10 cellular contexts compared by ENCODE assay signal in genomic region chr14:97120204-97121120, GRCh38.
DNase-seq lines count a peak whose midpoint lies in the region; ATAC-seq, FAIRE-seq and TF ChIP-seq lines count a peak whose summit lies in the region.
"Had no signal": no experiment of that assay in that cellular context is flagged by ENCODE, and none has a peak within 500 bp of the region (broad histone marks: within the 10 kb centered on the region; RNA-seq: fewer than 3 reads in every experiment).

No MANE protein-coding gene starts in this region.

- H3K27ac ChIP-seq in GM12878 (ENCODE audit: control insufficient read depth, insufficient read depth) (no peak overlapping the region), OCI-LY7 (ENCODE audit: low read depth, low read length, poor library complexity, severe bottlenecking) (no peak overlapping the region), body of pancreas (no peak overlapping the region)
- H3K27ac ChIP-seq: psoas muscle had no signal

- H2AFZ ChIP-seq in GM12878 (ENCODE audit: control insufficient read depth, low read depth, low read length) = no peak overlapping the region; the same call in 1 of the 2 replicates
- H2AFZ ChIP-seq in OCI-LY7 (ENCODE audit: low read length) = no peak overlapping the region

- no peaks in the 10 kb centered on the region for H3K36me3 Mint-ChIP-seq in stimulated activated memory B cell treated with anti-CD40 and anti-IgM and Interleukin-4, amounts not matched to agents 10 μg/mL and 1 μg/mL and 100 μg/mL, for 72 hours

- WGBS in GM12878 (ENCODE audit: insufficient coverage, insufficient replicate concordance, low lambda C conversion rate, missing lambda C conversion rate) = 8% methylated on average over 7 of the region's 7 CpGs
- 53 to 66% methylated on average over 6 to 7 of the region's 7 CpGs for WGBS in body of pancreas, 2 donors

- no peak overlapping the region for H3K4me3 Mint-ChIP-seq in stimulated activated memory B cell treated with anti-CD40 and anti-IgM and Interleukin-4, amounts not matched to agents 10 μg/mL and 1 μg/mL and 100 μg/mL, for 72 hours

- peaks cover 23% of the 10 kb centered on the region for H3K27me3 Mint-ChIP-seq in stimulated activated memory B cell treated with anti-CD40 and anti-IgM and Interleukin-4, amounts not matched to agents 10 μg/mL and 1 μg/mL and 100 μg/mL, for 72 hours

- H3K79me2 ChIP-seq in GM12878 (ENCODE audit: control insufficient read depth, insufficient read depth, low read length) = no peaks in the 10 kb centered on the region
- no peaks in the 10 kb centered on the region for H3K79me2 ChIP-seq in OCI-LY7 (ENCODE audit: insufficient read depth, low read depth, low read length)

- intact Hi-C loops in GM12878 (cut with micrococcal nuclease; ENCODE audit: unreplicated experiment) (no loop called here), OCI-LY7 (cut with micrococcal nuclease; ENCODE audit: unreplicated experiment) (no loop called here), body of pancreas (cut with DNase I) (no loop called here)

- POLR2A ChIA-PET in GM12878 (lab: Charles Lee) (no interaction called here), OCI-LY7 (lab: Charles Lee) (interaction anchor here (0.6 kb wide), 1 partner anchor 1362 kb away, joined by 3 read pairs; no protein-coding TSS in a partner anchor)

- H3K4me1 Mint-ChIP-seq in stimulated activated memory B cell treated with anti-CD40 and anti-IgM and Interleukin-4, amounts not matched to agents 10 μg/mL and 1 μg/mL and 100 μg/mL, for 72 hours = peaks cover 12% of the 10 kb centered on the region

- H3K4me3 ChIP-seq in GM12878 = no peak overlapping the region
- H3K4me3 ChIP-seq in OCI-LY7 (ENCODE audit: low read depth, low read length, poor library complexity, severe bottlenecking) = no peak overlapping the region
- H3K4me3 ChIP-seq in body of pancreas = no peak overlapping the region
- H3K4me3 ChIP-seq: psoas muscle had no signal

- H4K20me1 ChIP-seq in GM12878 (ENCODE audit: control insufficient read depth, insufficient read depth) (no peaks in the 10 kb centered on the region), OCI-LY7 (ENCODE audit: insufficient read depth, low read length) (no peaks in the 10 kb centered on the region)

- peak; percentile 32 for DNase-seq in activated CD4-positive, alpha-beta T cell treated with anti-CD3 and anti-CD28 coated beads for 1 hour
- DNase-seq in GM12878 (ENCODE audit: low read depth, low spot score) (peak; percentile 13), OCI-LY7 (ENCODE audit: low spot score) (no peak), DMS53 (lab: John Stamatoyannopoulos, UW) (no peak), body of pancreas (no peak)
- DNase-seq: hypothalamus, psoas muscle had no signal

- H3K4me1 ChIP-seq in GM12878 (ENCODE audit: control insufficient read depth, insufficient read depth, low read length) (no peaks in the 10 kb centered on the region), OCI-LY7 (ENCODE audit: insufficient read depth, low read length, poor library complexity, severe bottlenecking) (no peaks in the 10 kb centered on the region), body of pancreas (no peaks in the 10 kb centered on the region)
- H3K4me1 ChIP-seq: psoas muscle had no signal

- TF ChIP-seq POLR2A in GM12878 (IDR thresholded peaks at IDR 0.05; ENCODE audit: low read depth, low read length) (no peak), body of pancreas (IDR thresholded peaks at IDR 0.05) (no peak)

- H3K36me3 ChIP-seq in GM12878 (ENCODE audit: control insufficient read depth in 2 of 2, insufficient read depth in 2 of 2, low read length in 1 of 2) = no peaks in the 10 kb centered on the region
- H3K36me3 ChIP-seq in OCI-LY7 (ENCODE audit: insufficient read depth, low read length) = no peaks in the 10 kb centered on the region
- no peaks in the 10 kb centered on the region for H3K36me3 ChIP-seq in body of pancreas (replicated peaks in 1 of 2; ENCODE audit: insufficient read depth in 1 of 2, low read depth in 2 of 2)

- RAD21 ChIA-PET in GM12878 (lab: Charles Lee; ENCODE audit: unreplicated experiment) = interaction anchor here (1.0 kb wide), 1 partner anchor 11 kb away, joined by 4 read pairs; no protein-coding TSS in a partner anchor

- TF ChIP-seq CTCF in GM12878 (IDR thresholded peaks at IDR 0.05 in 2 of 3, conservative IDR thresholded peaks at IDR 0.05 in 1 of 3; ENCODE audit: control insufficient read depth in 2 of 3, extremely low read depth in 1 of 3, insufficient read depth in 1 of 3, low read depth in 3 of 3, low read length in 3 of 3) (no peak), OCI-LY7 (conservative IDR thresholded peaks at IDR 0.05; ENCODE audit: low read length) (no peak), body of pancreas (IDR thresholded peaks at IDR 0.05) (no peak)

- no peaks in the 10 kb centered on the region for H3K9me3 Mint-ChIP-seq in stimulated activated memory B cell treated with anti-CD40 and anti-IgM and Interleukin-4, amounts not matched to agents 10 μg/mL and 1 μg/mL and 100 μg/mL, for 72 hours

- H3K27ac Mint-ChIP-seq in stimulated activated memory B cell treated with anti-CD40 and anti-IgM and Interleukin-4, amounts not matched to agents 10 μg/mL and 1 μg/mL and 100 μg/mL, for 72 hours = peak overlapping the region; percentile 22

- TF ChIP-seq RAD21 in GM12878 (IDR thresholded peaks at IDR 0.05; ENCODE audit: insufficient read depth, low read depth, low read length) = no peak

- no peak overlapping the region for H3K9ac ChIP-seq in GM12878 (ENCODE audit: control insufficient read depth, insufficient read depth, low read length)

- ATAC-seq in HG02759 (IDR thresholded peaks at IDR 0.05; ENCODE audit: unreplicated experiment) (peak; percentile 76), GM12878 (peak; percentile 66), GM19467 (IDR thresholded peaks at IDR 0.05; ENCODE audit: unreplicated experiment) (no peak), body of pancreas (no peak)
- ATAC-seq in stimulated activated memory B cell treated with anti-CD40 and anti-IgM and Interleukin-4, amounts not matched to agents 10 μg/mL and 1 μg/mL and 100 μg/mL, for 72 hours = peak; percentile 74
- ATAC-seq: psoas muscle had no signal

- H3K9me2 ChIP-seq in OCI-LY7 (ENCODE audit: insufficient read depth, low read length) = no peaks in the 10 kb centered on the region

- H3K27me3 ChIP-seq in GM12878 (replicated peaks in 1 of 2; ENCODE audit: control insufficient read depth in 2 of 2, insufficient read depth in 2 of 2, low read length in 1 of 2) = no peaks in the 10 kb centered on the region
- H3K27me3 ChIP-seq in body of pancreas = peaks cover 0 to 3% of the 10 kb centered on the region in 2 donors

- in situ Hi-C loops in GM12878 (cut with MboI) = no loop called here

- CTCF ChIA-PET in GM12878 (lab: Yijun Ruan, JAX) = interaction anchor here (1.5 kb wide), 1 partner anchor 267 kb away, joined by 5 read pairs; no protein-coding TSS in a partner anchor
- CTCF ChIA-PET in OCI-LY7 (lab: Charles Lee; ENCODE audit: unreplicated experiment) = no interaction called here

- H3K4me2 ChIP-seq in GM12878 (ENCODE audit: control insufficient read depth, insufficient read depth) (no peak overlapping the region), OCI-LY7 (ENCODE audit: low read length) (no peak overlapping the region)

- FAIRE-seq in GM12878 (lab: Jason Lieb, UNC) = no peak

- H3K9me3 ChIP-seq in GM12878 (replicated peaks; ENCODE audit: control insufficient read depth, insufficient read depth, low read length) = no peaks in the 10 kb centered on the region; the same call in 2 of the 3 replicates
- no peaks in the 10 kb centered on the region for H3K9me3 ChIP-seq in OCI-LY7 (ENCODE audit: low read length)
- H3K9me3 ChIP-seq in body of pancreas = no peaks in the 10 kb centered on the region
- H3K9me3 ChIP-seq: psoas muscle had no signal

- SMC1A ChIA-PET in GM12878 (lab: Charles Lee; ENCODE audit: uncharacterized antibody, unreplicated experiment) = no interaction called here

- TF ChIP-seq EP300 in GM12878 (IDR thresholded peaks at IDR 0.05; ENCODE audit: borderline replicate concordance in 1 of 2, control insufficient read depth in 1 of 2, low read depth in 2 of 2, low read length in 2 of 2) = no peak

- BruUV-seq in GM12878 (replicated peaks; lab: Mats Ljungman, UMichigan) = no TSS peak
- no TSS peak for BruUV-seq in OCI-LY7 (replicated peaks; lab: Mats Ljungman, UMichigan)

TF ChIP-seq in GM12878, 131 proteins besides CTCF, POLR2A, EP300 and RAD21 (continues in another document):
- TF ChIP-seq JUNB (IDR thresholded peaks at IDR 0.05) = 0 out of 2 replicates have a peak, but pooled peaks have one; percentile 14
- 0 out of 4 replicates have a peak, but pooled peaks of 1 of the 2 experiments have one; percentile 6 for TF ChIP-seq BHLHE40 (IDR thresholded peaks at IDR 0.05; ENCODE audit: borderline replicate concordance in 1 of 2, low read depth in 2 of 2, low read length in 1 of 2)
- no peak for TF ChIP-seq MTA3 (IDR thresholded peaks at IDR 0.05; ENCODE audit: borderline replicate concordance, low read length)
- TF ChIP-seq, protein P1, sequence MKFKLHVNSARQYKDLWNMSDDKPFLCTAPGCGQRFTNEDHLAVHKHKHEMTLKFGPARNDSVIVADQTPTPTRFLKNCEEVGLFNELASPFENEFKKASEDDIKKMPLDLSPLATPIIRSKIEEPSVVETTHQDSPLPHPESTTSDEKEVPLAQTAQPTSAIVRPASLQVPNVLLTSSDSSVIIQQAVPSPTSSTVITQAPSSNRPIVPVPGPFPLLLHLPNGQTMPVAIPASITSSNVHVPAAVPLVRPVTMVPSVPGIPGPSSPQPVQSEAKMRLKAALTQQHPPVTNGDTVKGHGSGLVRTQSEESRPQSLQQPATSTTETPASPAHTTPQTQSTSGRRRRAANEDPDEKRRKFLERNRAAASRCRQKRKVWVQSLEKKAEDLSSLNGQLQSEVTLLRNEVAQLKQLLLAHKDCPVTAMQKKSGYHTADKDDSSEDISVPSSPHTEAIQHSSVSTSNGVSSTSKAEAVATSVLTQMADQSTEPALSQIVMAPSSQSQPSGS (IDR thresholded peaks at IDR 0.05; ENCODE audit: low read length) = 0 out of 2 replicates have a peak, but pooled peaks have one; percentile 30
- no peak for TF ChIP-seq MYB (IDR thresholded peaks at IDR 0.05; ENCODE audit: borderline replicate concordance, low read depth, low read length)
- TF ChIP-seq NFYA (IDR thresholded peaks at IDR 0.05; ENCODE audit: borderline replicate concordance, low read depth, low read length) = no peak
- no peak for TF ChIP-seq ZBTB33 (IDR thresholded peaks at IDR 0.05)

Comparison
In these comparisons a context has a peak if more than half of its experiments do, and no peak if none do; other contexts are left out.
1. ATAC-seq: peak in HG02759 (single experiment), GM12878 (single experiment) and stimulated activated memory B cell treated with anti-CD40 and anti-IgM and Interleukin-4, amounts not matched to agents 10 μg/mL and 1 μg/mL and 100 μg/mL, for 72 hours (single experiment); none in GM19467 (single experiment) and body of pancreas (single experiment).
2. DNase-seq: peak in activated CD4-positive, alpha-beta T cell treated with anti-CD3 and anti-CD28 coated beads for 1 hour (single experiment) and GM12878 (single experiment); none in OCI-LY7 (single experiment), DMS53 (single experiment) and body of pancreas (0 of 4).